In genomic region chr1:159204791-159205141, GRCh38 we compare ENCODE assay signal across 20 cellular contexts. TPM values are rescaled to one million over a fixed set of nuclear protein-coding genes. Genes with fewer than 3 reads are reported as not detected.
DNase-seq lines count a peak whose midpoint lies in the region; ATAC-seq and TF ChIP-seq lines count a peak whose summit lies in the region.
"Had no signal": no experiment of that assay in that cellular context is flagged by ENCODE, and none has a peak within 500 bp of the region (broad histone marks: within the 10 kb centered on the region; RNA-seq: fewer than 3 reads in every experiment).

TSS of gene ACKR1 (plus strand) at chr1:159204875. CDS start at chr1:159204960, 85 bp downstream.

- WGBS in adrenal gland, 4 donors, result 37 to 46% (median 39%) methylated on average over 3 to 5 of the region's 5 CpGs
- no CpG with 5 or more reads among the region's 5 CpGs for WGBS in mesendoderm (ENCODE audit: extremely low coverage, insufficient coverage, low lambda C conversion rate)

- no peak for TF ChIP-seq POLR2A in adrenal gland (IDR thresholded peaks at IDR 0.05)

- H3K56ac ChIP-seq in mesendoderm (ENCODE audit: low read length), result no peak within 1 kb of the TSS

- peaks cover 17% of the 10 kb centered on the region for H3K27me3 ChIP-seq in adrenal gland
- H3K27me3 ChIP-seq in mesendoderm (ENCODE audit: insufficient read depth, low read length, poor library complexity), result no peaks in the 10 kb centered on the region

- H3K4me3 ChIP-seq in adrenal gland, result no peak within 1 kb of the TSS
- no peak within 1 kb of the TSS for H3K4me3 ChIP-seq in mesendoderm (ENCODE audit: low read length)

- no peak within 1 kb of the TSS for H3K23ac ChIP-seq in mesendoderm (ENCODE audit: low read length)

- no peak within 1 kb of the TSS for H2BK15ac ChIP-seq in mesendoderm (replicated peaks; ENCODE audit: low read depth)

- H3K18ac ChIP-seq in mesendoderm (ENCODE audit: low read length), result no peak within 1 kb of the TSS

- H3K79me2 ChIP-seq in mesendoderm (ENCODE audit: control insufficient read depth, insufficient read depth, low read length), result no peaks in the 10 kb centered on the region

- DNase-seq in CMK (ENCODE audit: low read depth) (peak; percentile 93), adrenal gland (no peak), left cardiac atrium (no peak), sciatic nerve (ENCODE audit: low spot score) (no peak), mesendoderm (no peak), cerebellar cortex (ENCODE audit: low spot score) (no peak), SIG-M5 treated with dmso at 0.1 percent for 504 hours (lab: John Stamatoyannopoulos, UW; ENCODE audit: unreplicated experiment) (no peak)
- DNase-seq: activated CD4-positive, alpha-beta memory T cell treated with anti-CD3 and anti-CD28 coated beads for 36 hours; CD8-positive, alpha-beta memory T cell; effector memory CD8-positive, alpha-beta T cell; naive B cell; NCI-H187; NCI-H69; stimulated activated naive B cell treated with anti-CD40 and anti-IgM and Interleukin-4, amounts not matched to agents 10 μg/mL and 1 μg/mL and 100 μg/mL, for 72 hours; T-helper 9 cell had no signal

- H3K4ac ChIP-seq in mesendoderm (ENCODE audit: low read depth, low read length), result no peak within 1 kb of the TSS

- H4K5ac ChIP-seq in mesendoderm (ENCODE audit: low read length), result no peak within 1 kb of the TSS

- H3K27ac ChIP-seq in adrenal gland (no peak within 1 kb of the TSS), mesendoderm (ENCODE audit: low read depth, low read length) (no peak within 1 kb of the TSS)

- H3K9me3 ChIP-seq in adrenal gland (replicated peaks in 1 of 3), result no peaks in the 10 kb centered on the region

- intact Hi-C loops in adrenal gland (cut with DNase I) (loop anchor here in 1 of 2 donors (5.0 kb wide), 1 partner anchor 42 kb away; no protein-coding TSS in a partner anchor), left cardiac atrium (cut with DNase I) (no loop called here), sciatic nerve (cut with DNase I) (no loop called here)

- no peak within 1 kb of the TSS for H3K4me2 ChIP-seq in mesendoderm (ENCODE audit: low read length)

- ATAC-seq in left cardiac atrium (no peak), sciatic nerve (no peak), GM18519 (IDR thresholded peaks at IDR 0.05; ENCODE audit: low FRiP score, unreplicated experiment) (no peak)
- ATAC-seq: activated T-helper 17 cell treated with anti-CD3 and anti-CD28 coated beads, Interleukin-2, amount 50 U/mL, for 72 hours; effector memory CD8-positive, alpha-beta T cell; stimulated activated naive B cell treated with anti-CD40 and anti-IgM and Interleukin-4, amounts not matched to agents 10 μg/mL and 1 μg/mL and 100 μg/mL, for 72 hours had no signal

- H3K79me1 ChIP-seq in mesendoderm (ENCODE audit: low read length), result no peaks in the 10 kb centered on the region

- H3K4me1 ChIP-seq in adrenal gland (replicated peaks in 1 of 2) (no peaks in the 10 kb centered on the region), mesendoderm (ENCODE audit: control insufficient read depth, low read depth, low read length) (peaks cover 1% of the 10 kb centered on the region)

- H2AK5ac ChIP-seq in mesendoderm (ENCODE audit: low read length), result no peak within 1 kb of the TSS

- no peak within 1 kb of the TSS for H2BK5ac ChIP-seq in mesendoderm (ENCODE audit: low read length)

- no peak within 1 kb of the TSS for H2BK120ac ChIP-seq in mesendoderm (ENCODE audit: low read depth, low read length)

- TF ChIP-seq CTCF in adrenal gland (IDR thresholded peaks at IDR 0.05), result no peak

- H3K9ac ChIP-seq in mesendoderm (ENCODE audit: low read length), result no peak within 1 kb of the TSS

- H4K8ac ChIP-seq in mesendoderm (ENCODE audit: low read depth, low read length), result no peak within 1 kb of the TSS

- H3K36me3 ChIP-seq in adrenal gland (replicated peaks in 1 of 2) (no peaks in the 10 kb centered on the region), mesendoderm (ENCODE audit: control insufficient read depth, insufficient read depth, low read length) (no peaks in the 10 kb centered on the region)

RNA-seq across cellular contexts. Expression of gene ACKR1, which starts in this region (rescaled TPM):
- total RNA-seq in adrenal gland (10 to 100 TPM in 5 of 8 donors, 1 to 10 TPM in 3; 3.9 to 19.9 (median 11.4) TPM), left cardiac atrium (10 to 100 TPM; 38.0 to 66.9 TPM), sciatic nerve (156 TPM)
- polyA plus RNA-seq in adrenal gland, result 10 to 100 TPM in 2 of 3 donors, 1 to 10 TPM in 1; 6.8 to 75.0 (median 11.1) TPM
- 0.25 TPM for polyA plus RNA-seq in mesendoderm (2013, experiment 1 of 2)
- 0.13 TPM for polyA plus RNA-seq in mesendoderm (2013, experiment 2 of 2)
- total RNA-seq: activated CD4-positive, alpha-beta memory T cell treated with anti-CD3 and anti-CD28 coated beads for 36 hours; activated T-helper 17 cell treated with anti-CD3 and anti-CD28 coated beads, Interleukin-2, amount 50 U/mL, for 72 hours; CD8-positive, alpha-beta memory T cell; H7; LHCN-M2 had no signal
- polyA plus RNA-seq: CD8-positive, alpha-beta memory T cell; keratinocyte had no signal
